Comparison of ENCODE assay signal across 8 cellular contexts in genomic region chr16:24731722-24732419, GRCh38. TPM values are rescaled to one million over a fixed set of nuclear protein-coding genes. Genes with fewer than 3 reads are reported as not detected.
DNase-seq lines count a peak whose midpoint lies in the region; ATAC-seq and TF ChIP-seq lines count a peak whose summit lies in the region.

No MANE protein-coding gene starts in this region.

- H4K20me1 ChIP-seq in Karpas-422 (ENCODE audit: insufficient read depth, low read depth, low read length): peaks cover 7% of the 10 kb centered on the region; the same call in 1 of the 2 replicates

- H3K9ac ChIP-seq in Karpas-422 (ENCODE audit: low read length) (no peak overlapping the region), iPS-20b (ENCODE audit: low read depth, low read length) (peak overlapping the region; percentile 72)

- H3K9me3 ChIP-seq in Karpas-422 (ENCODE audit: low read length) (no peaks in the 10 kb centered on the region), iPS-20b (ENCODE audit: insufficient read depth, low read depth, low read length) (no peaks in the 10 kb centered on the region)

- no peak for DNase-seq in Karpas-422
- DNase-seq in astrocyte of the cerebellum (ENCODE audit: low read depth): no peak
- DNase-seq in stimulated activated effector memory CD8-positive, alpha-beta T cell treated with anti-CD3 and anti-CD28 coated beads, Interleukin-12 subunit alpha, Interleukin-12 subunit beta, amount 100 ng/mL, for 72 hours (ENCODE audit: low spot score in 2 of 2): no peak

- H3K9me3 Mint-ChIP-seq in stimulated activated effector memory CD8-positive, alpha-beta T cell treated with anti-CD3 and anti-CD28 coated beads, Interleukin-12 subunit alpha, Interleukin-12 subunit beta, amount 100 ng/mL, for 72 hours: no peaks in the 10 kb centered on the region

- H3K4me3 ChIP-seq in Karpas-422 (ENCODE audit: low read length): no peak overlapping the region
- peak overlapping the region; percentile 5 for H3K4me3 ChIP-seq in astrocyte of the cerebellum (ENCODE audit: low read depth, low read length)
- peak overlapping the region; percentile 100 for H3K4me3 ChIP-seq in iPS-20b (ENCODE audit: low read length)

- H3K27me3 ChIP-seq in Karpas-422 (ENCODE audit: low read length) (no peaks in the 10 kb centered on the region), iPS-20b (ENCODE audit: insufficient read depth, low read length) (no peaks in the 10 kb centered on the region)

- peaks cover 36% of the 10 kb centered on the region for H3K4me1 ChIP-seq in Karpas-422 (ENCODE audit: low read length)
- peaks cover 25% of the 10 kb centered on the region; the same call in 1 of the 2 replicates for H3K4me1 ChIP-seq in iPS-20b (ENCODE audit: insufficient read depth, low read length)

- H3K4me2 ChIP-seq in Karpas-422 (ENCODE audit: low read depth, low read length, poor library complexity, severe bottlenecking): peak overlapping the region; percentile 89

- peak overlapping the region; percentile 93 for H3K4me3 Mint-ChIP-seq in stimulated activated effector memory CD8-positive, alpha-beta T cell treated with anti-CD3 and anti-CD28 coated beads, Interleukin-12 subunit alpha, Interleukin-12 subunit beta, amount 100 ng/mL, for 72 hours

- H3K4me1 Mint-ChIP-seq in stimulated activated effector memory CD8-positive, alpha-beta T cell treated with anti-CD3 and anti-CD28 coated beads, Interleukin-12 subunit alpha, Interleukin-12 subunit beta, amount 100 ng/mL, for 72 hours: peaks cover 40% of the 10 kb centered on the region

- no peak overlapping the region for H3K27ac ChIP-seq in Karpas-422 (ENCODE audit: low read length)
- H3K27ac ChIP-seq in iPS-20b (ENCODE audit: low read length): peak overlapping the region; percentile 8

- H3K36me3 ChIP-seq in Karpas-422 (ENCODE audit: insufficient read depth, low read length): peaks cover 36% of the 10 kb centered on the region
- H3K36me3 ChIP-seq in iPS-20b (ENCODE audit: insufficient read depth, low read depth, low read length): peaks cover 48% of the 10 kb centered on the region

- H3K27ac Mint-ChIP-seq in stimulated activated effector memory CD8-positive, alpha-beta T cell treated with anti-CD3 and anti-CD28 coated beads, Interleukin-12 subunit alpha, Interleukin-12 subunit beta, amount 100 ng/mL, for 72 hours: peak overlapping the region; percentile 18

- H3K36me3 Mint-ChIP-seq in stimulated activated effector memory CD8-positive, alpha-beta T cell treated with anti-CD3 and anti-CD28 coated beads, Interleukin-12 subunit alpha, Interleukin-12 subunit beta, amount 100 ng/mL, for 72 hours: peaks cover 55% of the 10 kb centered on the region

- peaks cover 77% of the 10 kb centered on the region for H3K79me2 ChIP-seq in Karpas-422 (ENCODE audit: low read length)

- no peak overlapping the region for H2AFZ ChIP-seq in Karpas-422 (ENCODE audit: low read length)

- H3K9me2 ChIP-seq in Karpas-422 (replicated peaks; ENCODE audit: insufficient read depth, low read length): no peaks in the 10 kb centered on the region

- in situ Hi-C loops in astrocyte of the cerebellum (cut with HindIII; ENCODE audit: low sequenced_read_pairs): no loop called here

- TF ChIP-seq CTCF in astrocyte of the cerebellum (IDR thresholded peaks at IDR 0.05; ENCODE audit: low read depth, low read length, missing control alignments): no peak

- ATAC-seq in stimulated activated effector memory CD8-positive, alpha-beta T cell treated with anti-CD3 and anti-CD28 coated beads, Interleukin-12 subunit alpha, Interleukin-12 subunit beta, amount 100 ng/mL, for 72 hours: no peak
- ATAC-seq in HG02798 (IDR thresholded peaks at IDR 0.05; ENCODE audit: poor library complexity, unreplicated experiment) (no peak), HG03097 (IDR thresholded peaks at IDR 0.05; ENCODE audit: low FRiP score, unreplicated experiment) (no peak), GM21529 (IDR thresholded peaks at IDR 0.05; ENCODE audit: unreplicated experiment) (no peak), GM19328 (IDR thresholded peaks at IDR 0.05; ENCODE audit: unreplicated experiment) (no peak)

RNA-seq across cellular contexts. Expression of gene TNRC6A, which starts 2.4 kb away (rescaled TPM):
- 27.2 and 72.4 TPM in 2 replicates for total RNA-seq in Karpas-422 (2014; rRNA removed; shearing (Covaris generic); ENCODE audit: low replicate concordance)
